ENCODE assay signal across 17 cellular contexts in the genomic region with DNA sequence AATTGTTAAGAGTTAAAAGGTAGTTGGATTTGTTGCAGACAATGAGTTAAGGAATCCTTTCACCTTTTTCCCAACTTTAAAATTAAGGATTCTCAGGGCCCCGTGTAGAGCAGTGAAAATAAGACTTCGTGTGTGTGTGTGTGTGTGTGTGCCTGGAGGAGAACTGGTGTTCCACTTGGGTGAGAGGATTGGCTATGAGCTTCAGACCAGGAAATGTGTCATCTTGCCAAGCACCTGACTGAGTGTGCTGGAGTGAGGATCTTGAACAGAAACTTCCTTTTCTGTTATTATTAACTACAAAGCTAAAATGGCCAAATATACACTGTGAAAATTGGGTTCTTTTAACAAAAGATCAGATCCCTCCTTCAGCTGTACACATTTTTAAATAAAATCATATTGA.
"Had no signal": no experiment of that assay in that cellular context is flagged by ENCODE, and none has a peak within 500 bp of the region (broad histone marks: within the 10 kb centered on the region; RNA-seq: fewer than 3 reads in every experiment).

No MANE protein-coding gene starts in this region.

- DNase-seq: activated CD4-positive, alpha-beta T cell treated with anti-CD3 and anti-CD28 coated beads for 1 hour; activated gamma-delta T cell; cerebellar nuclear complex; cortex of kidney; midbrain; nephron progenitor cell; nucleus accumbens; posterior cingulate gyrus; retina; spleen; stimulated activated naive CD4-positive, alpha-beta T cell; T-helper 17 cell; WERI-Rb-1 had no signal

- H3K4me3 ChIP-seq: ascending aorta, esophagus muscularis mucosa, hepatocyte, spleen had no signal

- ATAC-seq: left lobe of liver, T-helper 17 cell had no signal
